ENCODE assay signal across 1 cellular context in the genomic region with DNA sequence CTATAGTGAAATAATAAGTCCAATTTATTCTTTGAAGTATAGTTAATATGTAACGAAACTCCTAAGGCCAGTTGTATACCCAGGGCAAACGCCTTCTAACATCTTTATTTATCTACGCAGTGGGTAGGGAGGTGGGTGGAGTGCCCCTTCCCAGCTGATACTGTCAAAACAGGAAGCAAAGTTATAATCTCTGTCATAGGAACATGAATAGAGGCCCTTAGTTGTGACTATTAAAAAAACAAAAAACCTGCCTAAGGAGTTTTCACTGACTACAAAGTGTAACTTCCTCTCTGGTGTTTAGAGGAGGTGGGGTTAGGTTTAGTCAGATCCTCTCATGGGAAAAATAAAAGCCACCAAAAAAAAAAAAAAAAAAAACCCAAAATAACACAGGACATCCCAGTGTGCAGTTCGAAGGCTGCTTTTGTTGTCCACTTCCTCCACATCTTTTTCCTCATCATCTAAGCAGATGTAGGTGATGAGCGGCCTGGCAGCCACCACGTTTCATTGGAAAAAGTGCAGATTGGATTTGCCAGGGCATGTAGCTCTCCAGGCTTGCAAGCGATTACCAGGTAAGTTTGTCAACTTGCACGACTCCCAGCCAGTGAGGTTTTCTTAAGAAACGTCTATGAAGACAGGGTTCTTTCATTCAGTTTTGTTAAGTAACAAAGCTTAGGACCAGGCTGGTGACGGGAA.
TF ChIP-seq lines count a peak whose summit lies in the region.

No MANE protein-coding gene starts in this region.

TF ChIP-seq in HepG2, 621 proteins besides CTCF, POLR2A, EP300 and RAD21 (continued from another document and continues in another):
- TF ChIP-seq SOX6 (IDR thresholded peaks at IDR 0.05) (no peak), SOX6 (CRISPR knock-in tag; IDR thresholded peaks at IDR 0.05) (peak; percentile 92), ZNF558 (CRISPR knock-in tag; IDR thresholded peaks at IDR 0.05; ENCODE audit: borderline replicate concordance) (no peak), KDM1A (CRISPR knock-in tag; IDR thresholded peaks at IDR 0.05) (0 out of 2 replicates have a peak, but pooled peaks have one; percentile 18), SNAI1 (CRISPR knock-in tag; IDR thresholded peaks at IDR 0.05; ENCODE audit: borderline replicate concordance) (peak; percentile 14; the same call in 1 of the 2 replicates), SOX13 (IDR thresholded peaks at IDR 0.05) (peak; percentile 87), SOX13 (CRISPR knock-in tag; conservative IDR thresholded peaks at IDR 0.05 in 1 of 2, IDR thresholded peaks at IDR 0.05 in 1 of 2) (peak in 1 of 2 experiments; percentile 94; a peak in 2 of 4 replicates), REPIN1 (CRISPR knock-in tag; IDR thresholded peaks at IDR 0.05; ENCODE audit: borderline replicate concordance, low read depth) (0 out of 2 replicates have a peak, but pooled peaks have one; percentile 10), PPARG (CRISPR knock-in tag; conservative IDR thresholded peaks at IDR 0.05) (peak; percentile 55), ZNF572 (CRISPR knock-in tag; IDR thresholded peaks at IDR 0.05) (no peak), HOXA5 (CRISPR knock-in tag; IDR thresholded peaks at IDR 0.05) (peak; percentile 87), CHCHD3 (CRISPR knock-in tag; IDR thresholded peaks at IDR 0.05) (no peak), MAFG (CRISPR knock-in tag; IDR thresholded peaks at IDR 0.05) (no peak), ZNF747 (CRISPR knock-in tag; IDR thresholded peaks at IDR 0.05; ENCODE audit: borderline replicate concordance) (peak; percentile 77; the same call in 1 of the 2 replicates), MBD4 (IDR thresholded peaks at IDR 0.05; ENCODE audit: borderline replicate concordance, low read length) (peak; percentile 47; the same call in 1 of the 2 replicates), ZNF441 (CRISPR knock-in tag; IDR thresholded peaks at IDR 0.05; ENCODE audit: borderline replicate concordance) (no peak), NCOA2 (CRISPR knock-in tag; IDR thresholded peaks at IDR 0.05) (peak; percentile 97), ZNF207 (IDR thresholded peaks at IDR 0.05; ENCODE audit: borderline replicate concordance) (no peak), ZNF556 (CRISPR knock-in tag; IDR thresholded peaks at IDR 0.05; ENCODE audit: borderline replicate concordance) (peak; percentile 54; the same call in 1 of the 2 replicates), ZNF652 (CRISPR knock-in tag; IDR thresholded peaks at IDR 0.05; ENCODE audit: borderline replicate concordance, low read depth) (peak; percentile 61; the same call in 1 of the 2 replicates), IRF2 (CRISPR knock-in tag; IDR thresholded peaks at IDR 0.05) (peak; percentile 80; the same call in 1 of the 2 replicates), CEBPG (CRISPR knock-in tag; IDR thresholded peaks at IDR 0.05) (peak; percentile 67), GATA4 (IDR thresholded peaks at IDR 0.05; ENCODE audit: borderline replicate concordance, low read depth) (peak; percentile 92; the same call in 1 of the 2 replicates), ZNF468 (CRISPR knock-in tag; IDR thresholded peaks at IDR 0.05) (no peak), ZSCAN30 (CRISPR knock-in tag; IDR thresholded peaks at IDR 0.05) (no peak), TBX2 (CRISPR knock-in tag; IDR thresholded peaks at IDR 0.05; ENCODE audit: borderline replicate concordance) (peak; percentile 98), ZMYM4 (CRISPR knock-in tag; IDR thresholded peaks at IDR 0.05) (peak; percentile 82)
- TF ChIP-seq, protein P1, sequence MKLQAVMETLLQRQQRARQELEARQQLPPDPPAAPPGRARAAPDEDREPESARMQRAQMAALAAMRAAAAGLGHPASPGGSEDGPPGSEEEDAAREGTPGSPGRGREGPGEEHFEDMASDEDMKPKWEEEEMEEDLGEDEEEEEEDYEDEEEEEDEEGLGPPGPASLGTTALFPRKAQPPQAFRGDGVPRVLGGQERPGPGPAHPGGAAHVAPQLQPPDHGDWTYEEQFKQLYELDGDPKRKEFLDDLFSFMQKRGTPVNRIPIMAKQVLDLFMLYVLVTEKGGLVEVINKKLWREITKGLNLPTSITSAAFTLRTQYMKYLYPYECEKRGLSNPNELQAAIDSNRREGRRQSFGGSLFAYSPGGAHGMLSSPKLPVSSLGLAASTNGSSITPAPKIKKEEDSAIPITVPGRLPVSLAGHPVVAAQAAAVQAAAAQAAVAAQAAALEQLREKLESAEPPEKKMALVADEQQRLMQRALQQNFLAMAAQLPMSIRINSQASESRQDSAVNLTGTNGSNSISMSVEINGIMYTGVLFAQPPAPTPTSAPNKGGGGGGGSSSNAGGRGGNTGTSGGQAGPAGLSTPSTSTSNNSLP (IDR thresholded peaks at IDR 0.05; ENCODE audit: low read depth, low read length) = peak; percentile 97
- TF ChIP-seq, protein P2, sequence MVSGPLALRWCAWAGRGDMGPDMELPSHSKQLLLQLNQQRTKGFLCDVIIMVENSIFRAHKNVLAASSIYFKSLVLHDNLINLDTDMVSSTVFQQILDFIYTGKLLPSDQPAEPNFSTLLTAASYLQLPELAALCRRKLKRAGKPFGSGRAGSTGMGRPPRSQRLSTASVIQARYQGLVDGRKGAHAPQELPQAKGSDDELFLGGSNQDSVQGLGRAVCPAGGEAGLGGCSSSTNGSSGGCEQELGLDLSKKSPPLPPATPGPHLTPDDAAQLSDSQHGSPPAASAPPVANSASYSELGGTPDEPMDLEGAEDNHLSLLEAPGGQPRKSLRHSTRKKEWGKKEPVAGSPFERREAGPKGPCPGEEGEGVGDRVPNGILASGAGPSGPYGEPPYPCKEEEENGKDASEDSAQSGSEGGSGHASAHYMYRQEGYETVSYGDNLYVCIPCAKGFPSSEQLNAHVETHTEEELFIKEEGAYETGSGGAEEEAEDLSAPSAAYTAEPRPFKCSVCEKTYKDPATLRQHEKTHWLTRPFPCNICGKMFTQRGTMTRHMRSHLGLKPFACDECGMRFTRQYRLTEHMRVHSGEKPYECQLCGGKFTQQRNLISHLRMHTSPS (CRISPR knock-in tag; IDR thresholded peaks at IDR 0.05; ENCODE audit: low read depth) = peak; percentile 89; the same call in 1 of the 2 replicates
- TF ChIP-seq, protein P3, sequence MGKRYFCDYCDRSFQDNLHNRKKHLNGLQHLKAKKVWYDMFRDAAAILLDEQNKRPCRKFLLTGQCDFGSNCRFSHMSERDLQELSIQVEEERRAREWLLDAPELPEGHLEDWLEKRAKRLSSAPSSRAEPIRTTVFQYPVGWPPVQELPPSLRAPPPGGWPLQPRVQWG (CRISPR knock-in tag; IDR thresholded peaks at IDR 0.05; ENCODE audit: borderline replicate concordance, low read depth) = no peak
- TF ChIP-seq, protein P4, sequence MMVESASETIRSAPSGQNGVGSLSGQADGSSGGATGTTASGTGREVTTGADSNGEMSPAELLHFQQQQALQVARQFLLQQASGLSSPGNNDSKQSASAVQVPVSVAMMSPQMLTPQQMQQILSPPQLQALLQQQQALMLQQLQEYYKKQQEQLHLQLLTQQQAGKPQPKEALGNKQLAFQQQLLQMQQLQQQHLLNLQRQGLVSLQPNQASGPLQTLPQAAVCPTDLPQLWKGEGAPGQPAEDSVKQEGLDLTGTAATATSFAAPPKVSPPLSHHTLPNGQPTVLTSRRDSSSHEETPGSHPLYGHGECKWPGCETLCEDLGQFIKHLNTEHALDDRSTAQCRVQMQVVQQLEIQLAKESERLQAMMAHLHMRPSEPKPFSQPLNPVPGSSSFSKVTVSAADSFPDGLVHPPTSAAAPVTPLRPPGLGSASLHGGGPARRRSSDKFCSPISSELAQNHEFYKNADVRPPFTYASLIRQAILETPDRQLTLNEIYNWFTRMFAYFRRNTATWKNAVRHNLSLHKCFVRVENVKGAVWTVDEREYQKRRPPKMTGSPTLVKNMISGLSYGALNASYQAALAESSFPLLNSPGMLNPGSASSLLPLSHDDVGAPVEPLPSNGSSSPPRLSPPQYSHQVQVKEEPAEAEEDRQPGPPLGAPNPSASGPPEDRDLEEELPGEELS (CRISPR knock-in tag; IDR thresholded peaks at IDR 0.05) = peak; percentile 99
- TF ChIP-seq, protein P5, sequence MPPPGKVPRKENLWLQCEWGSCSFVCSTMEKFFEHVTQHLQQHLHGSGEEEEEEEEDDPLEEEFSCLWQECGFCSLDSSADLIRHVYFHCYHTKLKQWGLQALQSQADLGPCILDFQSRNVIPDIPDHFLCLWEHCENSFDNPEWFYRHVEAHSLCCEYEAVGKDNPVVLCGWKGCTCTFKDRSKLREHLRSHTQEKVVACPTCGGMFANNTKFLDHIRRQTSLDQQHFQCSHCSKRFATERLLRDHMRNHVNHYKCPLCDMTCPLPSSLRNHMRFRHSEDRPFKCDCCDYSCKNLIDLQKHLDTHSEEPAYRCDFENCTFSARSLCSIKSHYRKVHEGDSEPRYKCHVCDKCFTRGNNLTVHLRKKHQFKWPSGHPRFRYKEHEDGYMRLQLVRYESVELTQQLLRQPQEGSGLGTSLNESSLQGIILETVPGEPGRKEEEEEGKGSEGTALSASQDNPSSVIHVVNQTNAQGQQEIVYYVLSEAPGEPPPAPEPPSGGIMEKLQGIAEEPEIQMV (CRISPR knock-in tag; IDR thresholded peaks at IDR 0.05; ENCODE audit: low read depth) = no peak
- TF ChIP-seq, protein P6, sequence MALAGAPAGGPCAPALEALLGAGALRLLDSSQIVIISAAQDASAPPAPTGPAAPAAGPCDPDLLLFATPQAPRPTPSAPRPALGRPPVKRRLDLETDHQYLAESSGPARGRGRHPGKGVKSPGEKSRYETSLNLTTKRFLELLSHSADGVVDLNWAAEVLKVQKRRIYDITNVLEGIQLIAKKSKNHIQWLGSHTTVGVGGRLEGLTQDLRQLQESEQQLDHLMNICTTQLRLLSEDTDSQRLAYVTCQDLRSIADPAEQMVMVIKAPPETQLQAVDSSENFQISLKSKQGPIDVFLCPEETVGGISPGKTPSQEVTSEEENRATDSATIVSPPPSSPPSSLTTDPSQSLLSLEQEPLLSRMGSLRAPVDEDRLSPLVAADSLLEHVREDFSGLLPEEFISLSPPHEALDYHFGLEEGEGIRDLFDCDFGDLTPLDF (CRISPR knock-in tag; IDR thresholded peaks at IDR 0.05) = 0 out of 2 replicates have a peak, but pooled peaks have one; percentile 35
- TF ChIP-seq, protein P7, sequence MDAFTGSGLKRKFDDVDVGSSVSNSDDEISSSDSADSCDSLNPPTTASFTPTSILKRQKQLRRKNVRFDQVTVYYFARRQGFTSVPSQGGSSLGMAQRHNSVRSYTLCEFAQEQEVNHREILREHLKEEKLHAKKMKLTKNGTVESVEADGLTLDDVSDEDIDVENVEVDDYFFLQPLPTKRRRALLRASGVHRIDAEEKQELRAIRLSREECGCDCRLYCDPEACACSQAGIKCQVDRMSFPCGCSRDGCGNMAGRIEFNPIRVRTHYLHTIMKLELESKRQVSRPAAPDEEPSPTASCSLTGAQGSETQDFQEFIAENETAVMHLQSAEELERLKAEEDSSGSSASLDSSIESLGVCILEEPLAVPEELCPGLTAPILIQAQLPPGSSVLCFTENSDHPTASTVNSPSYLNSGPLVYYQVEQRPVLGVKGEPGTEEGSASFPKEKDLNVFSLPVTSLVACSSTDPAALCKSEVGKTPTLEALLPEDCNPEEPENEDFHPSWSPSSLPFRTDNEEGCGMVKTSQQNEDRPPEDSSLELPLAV (CRISPR knock-in tag; conservative IDR thresholded peaks at IDR 0.05; ENCODE audit: low read depth) = no peak
- TF ChIP-seq, protein P8, sequence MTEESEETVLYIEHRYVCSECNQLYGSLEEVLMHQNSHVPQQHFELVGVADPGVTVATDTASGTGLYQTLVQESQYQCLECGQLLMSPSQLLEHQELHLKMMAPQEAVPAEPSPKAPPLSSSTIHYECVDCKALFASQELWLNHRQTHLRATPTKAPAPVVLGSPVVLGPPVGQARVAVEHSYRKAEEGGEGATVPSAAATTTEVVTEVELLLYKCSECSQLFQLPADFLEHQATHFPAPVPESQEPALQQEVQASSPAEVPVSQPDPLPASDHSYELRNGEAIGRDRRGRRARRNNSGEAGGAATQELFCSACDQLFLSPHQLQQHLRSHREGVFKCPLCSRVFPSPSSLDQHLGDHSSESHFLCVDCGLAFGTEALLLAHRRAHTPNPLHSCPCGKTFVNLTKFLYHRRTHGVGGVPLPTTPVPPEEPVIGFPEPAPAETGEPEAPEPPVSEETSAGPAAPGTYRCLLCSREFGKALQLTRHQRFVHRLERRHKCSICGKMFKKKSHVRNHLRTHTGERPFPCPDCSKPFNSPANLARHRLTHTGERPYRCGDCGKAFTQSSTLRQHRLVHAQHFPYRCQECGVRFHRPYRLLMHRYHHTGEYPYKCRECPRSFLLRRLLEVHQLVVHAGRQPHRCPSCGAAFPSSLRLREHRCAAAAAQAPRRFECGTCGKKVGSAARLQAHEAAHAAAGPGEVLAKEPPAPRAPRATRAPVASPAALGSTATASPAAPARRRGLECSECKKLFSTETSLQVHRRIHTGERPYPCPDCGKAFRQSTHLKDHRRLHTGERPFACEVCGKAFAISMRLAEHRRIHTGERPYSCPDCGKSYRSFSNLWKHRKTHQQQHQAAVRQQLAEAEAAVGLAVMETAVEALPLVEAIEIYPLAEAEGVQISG (CRISPR knock-in tag; IDR thresholded peaks at IDR 0.05) = peak; percentile 52
- TF ChIP-seq, protein P9, sequence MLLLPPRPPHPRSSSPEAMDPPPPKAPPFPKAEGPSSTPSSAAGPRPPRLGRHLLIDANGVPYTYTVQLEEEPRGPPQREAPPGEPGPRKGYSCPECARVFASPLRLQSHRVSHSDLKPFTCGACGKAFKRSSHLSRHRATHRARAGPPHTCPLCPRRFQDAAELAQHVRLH (CRISPR knock-in tag; IDR thresholded peaks at IDR 0.05; ENCODE audit: borderline replicate concordance, low read depth) = peak; percentile 66; the same call in 1 of the 2 replicates
- TF ChIP-seq, protein P10, sequence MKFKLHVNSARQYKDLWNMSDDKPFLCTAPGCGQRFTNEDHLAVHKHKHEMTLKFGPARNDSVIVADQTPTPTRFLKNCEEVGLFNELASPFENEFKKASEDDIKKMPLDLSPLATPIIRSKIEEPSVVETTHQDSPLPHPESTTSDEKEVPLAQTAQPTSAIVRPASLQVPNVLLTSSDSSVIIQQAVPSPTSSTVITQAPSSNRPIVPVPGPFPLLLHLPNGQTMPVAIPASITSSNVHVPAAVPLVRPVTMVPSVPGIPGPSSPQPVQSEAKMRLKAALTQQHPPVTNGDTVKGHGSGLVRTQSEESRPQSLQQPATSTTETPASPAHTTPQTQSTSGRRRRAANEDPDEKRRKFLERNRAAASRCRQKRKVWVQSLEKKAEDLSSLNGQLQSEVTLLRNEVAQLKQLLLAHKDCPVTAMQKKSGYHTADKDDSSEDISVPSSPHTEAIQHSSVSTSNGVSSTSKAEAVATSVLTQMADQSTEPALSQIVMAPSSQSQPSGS (CRISPR knock-in tag; IDR thresholded peaks at IDR 0.05) = peak; percentile 84
